Comparison of ENCODE assay signal across 12 cellular contexts in genomic region chr3:25768851-25769250, GRCh38. TPM values are rescaled to one million over a fixed set of nuclear protein-coding genes. Genes with fewer than 3 reads are reported as not detected.
DNase-seq lines count a peak whose midpoint lies in the region; ATAC-seq and TF ChIP-seq lines count a peak whose summit lies in the region.
"Had no signal": no experiment of that assay in that cellular context is flagged by ENCODE, and none has a peak within 500 bp of the region (broad histone marks: within the 10 kb centered on the region; RNA-seq: fewer than 3 reads in every experiment).

No MANE protein-coding gene starts in this region.

- no peak for DNase-seq in activated CD4-positive, CD25-positive, alpha-beta regulatory T cell (lab: John Stamatoyannopoulos, UW)
- peak; percentile 13 for DNase-seq in stimulated activated naive B cell treated with anti-CD40 and anti-IgM and Interleukin-4, amounts not matched to agents 10 μg/mL and 1 μg/mL and 100 μg/mL, for 72 hours
- DNase-seq in substantia nigra (lab: John Stamatoyannopoulos, UW) = no peak
- no peak for DNase-seq in mesenchymal stem cell
- no peak for DNase-seq in adrenal gland
- DNase-seq: 8988T; activated T-cell treated with anti-CD3 and anti-CD28 coated beads, Interleukin-2, amount 50 U/mL, for 24 hours; NCI-H1417 had no signal

- H3K27me3 Mint-ChIP-seq in stimulated activated naive B cell treated with anti-CD40 and anti-IgM and Interleukin-4, amounts not matched to agents 10 μg/mL and 1 μg/mL and 100 μg/mL, for 72 hours = no peaks in the 10 kb centered on the region
- H3K27me3 Mint-ChIP-seq: activated T-cell treated with anti-CD3 and anti-CD28 coated beads, Interleukin-2, amount 50 U/mL, for 24 hours had no signal

- H3K9me3 Mint-ChIP-seq in stimulated activated naive B cell treated with anti-CD40 and anti-IgM and Interleukin-4, amounts not matched to agents 10 μg/mL and 1 μg/mL and 100 μg/mL, for 72 hours = peaks cover 16% of the 10 kb centered on the region in 2 donors

- no peak for TF ChIP-seq POLR2A in adrenal gland (IDR thresholded peaks at IDR 0.05)

- no peak overlapping the region for H2BK12ac ChIP-seq in mesenchymal stem cell (ENCODE audit: low read length in 2 of 2)

- H3K4me3 ChIP-seq in mesenchymal stem cell (ENCODE audit: insufficient read depth in 1 of 2, low read depth in 1 of 2, low read length in 2 of 2) (no peak overlapping the region), adrenal gland (no peak overlapping the region)

- no peak overlapping the region for H4K91ac ChIP-seq in mesenchymal stem cell (ENCODE audit: low read length)

- peaks cover 39 to 61% of the 10 kb centered on the region in 2 donors for H3K36me3 Mint-ChIP-seq in stimulated activated naive B cell treated with anti-CD40 and anti-IgM and Interleukin-4, amounts not matched to agents 10 μg/mL and 1 μg/mL and 100 μg/mL, for 72 hours

- H3K9me3 ChIP-seq in mesenchymal stem cell (ENCODE audit: control insufficient read depth, low read length) (peaks cover 10% of the 10 kb centered on the region), adrenal gland (replicated peaks in 1 of 3) (peaks cover 0 to 6% (median 0%) of the 10 kb centered on the region in 3 donors)
- H3K9me3 ChIP-seq: neutrophil had no signal

- H2BK15ac ChIP-seq in mesenchymal stem cell (ENCODE audit: low read depth, poor library complexity, severe bottlenecking) = no peak overlapping the region

- peak; percentile 46 to 49 for ATAC-seq in activated CD4-positive, CD25-positive, alpha-beta regulatory T cell treated with anti-CD3 and anti-CD28 coated beads, Interleukin-2, amount 50 U/mL, for 24 hours
- ATAC-seq in HG02588 (IDR thresholded peaks at IDR 0.05; ENCODE audit: unreplicated experiment) (peak; percentile 80), HG03354 (IDR thresholded peaks at IDR 0.05; ENCODE audit: poor library complexity, severe bottlenecking, unreplicated experiment) (peak; percentile 96)
- peak; percentile 95 for ATAC-seq in stimulated activated naive B cell treated with anti-CD40 and anti-IgM and Interleukin-4, amounts not matched to agents 10 μg/mL and 1 μg/mL and 100 μg/mL, for 72 hours (replicated peaks)

- no peak for TF ChIP-seq CTCF in adrenal gland (IDR thresholded peaks at IDR 0.05)

- H3K79me1 ChIP-seq in mesenchymal stem cell (replicated peaks; ENCODE audit: low read length, poor library complexity, severe bottlenecking) = peaks cover 9% of the 10 kb centered on the region

- H2BK120ac ChIP-seq in mesenchymal stem cell (ENCODE audit: low read depth, low read length) = no peak overlapping the region

- H3K27ac ChIP-seq in substantia nigra (ENCODE audit: low read depth, low read length, poor library complexity, severe bottlenecking) (no peak overlapping the region), mesenchymal stem cell (ENCODE audit: low read length, poor library complexity, severe bottlenecking) (no peak overlapping the region), adrenal gland (no peak overlapping the region)
- H3K27ac ChIP-seq: neutrophil had no signal

- no peak overlapping the region for H2AFZ ChIP-seq in mesenchymal stem cell (ENCODE audit: low read depth, low read length)

- H4K8ac ChIP-seq in mesenchymal stem cell (ENCODE audit: low read length) = no peak overlapping the region

- no peak overlapping the region for H3K4me2 ChIP-seq in mesenchymal stem cell (ENCODE audit: low read length, poor library complexity, severe bottlenecking)

- no peak overlapping the region for H2BK5ac ChIP-seq in mesenchymal stem cell (ENCODE audit: low read depth, low read length, poor library complexity, severe bottlenecking)

- intact Hi-C loops in adrenal gland (cut with DNase I) = no loop called here

- WGBS in mesenchymal stem cell = 100% methylated on average over 2 of the region's 6 CpGs
- 91 to 95% (median 93%) methylated on average over 6 of the region's 6 CpGs for WGBS in adrenal gland, 4 donors

- peak overlapping the region; percentile 94 for H3K27ac Mint-ChIP-seq in stimulated activated naive B cell treated with anti-CD40 and anti-IgM and Interleukin-4, amounts not matched to agents 10 μg/mL and 1 μg/mL and 100 μg/mL, for 72 hours
- H3K27ac Mint-ChIP-seq: activated T-cell treated with anti-CD3 and anti-CD28 coated beads, Interleukin-2, amount 50 U/mL, for 24 hours had no signal

- peak overlapping the region; percentile 69 to 75 for H3K4me3 Mint-ChIP-seq in stimulated activated naive B cell treated with anti-CD40 and anti-IgM and Interleukin-4, amounts not matched to agents 10 μg/mL and 1 μg/mL and 100 μg/mL, for 72 hours
- H3K4me3 Mint-ChIP-seq: activated T-cell treated with anti-CD3 and anti-CD28 coated beads, Interleukin-2, amount 50 U/mL, for 24 hours had no signal

- no peak overlapping the region for H3K23ac ChIP-seq in mesenchymal stem cell (ENCODE audit: low read length in 2 of 2)

- H3K27me3 ChIP-seq in mesenchymal stem cell (ENCODE audit: control insufficient read depth in 1 of 2, insufficient read depth in 1 of 2, low read length in 2 of 2) = no peaks in the 10 kb centered on the region
- H3K27me3 ChIP-seq in adrenal gland = no peaks in the 10 kb centered on the region
- H3K27me3 ChIP-seq: neutrophil had no signal

- H3K4me1 ChIP-seq in mesenchymal stem cell (ENCODE audit: control insufficient read depth, insufficient read depth, low read depth, low read length) (no peaks in the 10 kb centered on the region), adrenal gland (replicated peaks in 1 of 2) (no peaks in the 10 kb centered on the region)

- no peak overlapping the region for H3K4ac ChIP-seq in mesenchymal stem cell (ENCODE audit: low read depth in 1 of 2, low read length in 2 of 2)

- H3K36me3 ChIP-seq in mesenchymal stem cell (ENCODE audit: control insufficient read depth in 1 of 2, insufficient read depth in 2 of 2, low read depth in 1 of 2, low read length in 2 of 2) (peaks cover 3 to 18% of the 10 kb centered on the region in 2 experiments), adrenal gland (replicated peaks in 1 of 2) (peaks cover 0 to 3% of the 10 kb centered on the region in 2 donors)

- no peak overlapping the region for H3K14ac ChIP-seq in mesenchymal stem cell (ENCODE audit: low read length in 2 of 2)

- H3K9ac ChIP-seq in mesenchymal stem cell (ENCODE audit: low read length) = no peak overlapping the region

- H3K18ac ChIP-seq in mesenchymal stem cell (ENCODE audit: low read depth in 1 of 2, low read length in 2 of 2) = no peak overlapping the region

- H2AK5ac ChIP-seq in mesenchymal stem cell (ENCODE audit: low read length, severe bottlenecking) = no peak overlapping the region

- H3K4me1 Mint-ChIP-seq in stimulated activated naive B cell treated with anti-CD40 and anti-IgM and Interleukin-4, amounts not matched to agents 10 μg/mL and 1 μg/mL and 100 μg/mL, for 72 hours = peaks cover 24 to 37% of the 10 kb centered on the region in 2 donors

RNA-seq across cellular contexts. Expression of gene NGLY1, which starts 14.4 kb away (rescaled TPM):
- 8.5 TPM for polyA plus RNA-seq in mesenchymal stem cell (2013, experiment 1 of 2)
- polyA plus RNA-seq in mesenchymal stem cell (2013, experiment 2 of 2) = 10.2 TPM
- 10 to 100 TPM; 13.4 to 40.0 (median 25.7) TPM for total RNA-seq in adrenal gland
- 10 to 100 TPM; 32.0 to 55.9 (median 49.6) TPM for polyA plus RNA-seq in adrenal gland

RNA-seq across cellular contexts. Expression of gene OXSM, which starts 21.0 kb away (rescaled TPM):
- 3.5 TPM for polyA plus RNA-seq in mesenchymal stem cell (2013, experiment 1 of 2)
- polyA plus RNA-seq in mesenchymal stem cell (2013, experiment 2 of 2) = 3.6 TPM
- total RNA-seq in adrenal gland = 10 to 100 TPM; 10.2 to 21.3 (median 14.6) TPM
- 10 to 100 TPM; 26.4 to 40.9 (median 27.5) TPM for polyA plus RNA-seq in adrenal gland
